In the genomic region with DNA sequence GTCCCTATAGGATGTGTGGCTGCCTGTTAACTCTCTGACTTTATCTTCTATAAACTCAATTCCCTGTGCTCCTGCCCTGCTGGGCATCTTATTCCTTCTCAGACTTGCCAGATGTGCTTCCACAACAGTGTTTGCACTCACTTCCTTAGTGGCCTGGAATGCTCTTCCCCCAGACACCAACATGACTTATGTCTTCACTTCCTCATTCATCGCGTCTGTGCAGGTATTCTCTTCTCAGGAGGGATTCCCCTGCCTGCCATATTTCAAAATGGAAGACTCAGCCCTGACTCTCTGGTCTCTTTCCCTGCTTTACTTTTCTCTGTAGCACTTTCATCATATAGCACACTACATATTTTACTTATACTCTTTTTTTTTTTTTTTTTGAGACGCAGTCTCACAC, we compare ENCODE assay signal across 17 cellular contexts.
A peak's percentile ranks its signal among the peaks of the same experiment; 100 is the strongest.
DNase-seq lines count a peak whose midpoint lies in the region; ATAC-seq and TF ChIP-seq lines count a peak whose summit lies in the region.
"Had no signal": no experiment of that assay in that cellular context is flagged by ENCODE, and none has a peak within 500 bp of the region (broad histone marks: within the 10 kb centered on the region; RNA-seq: fewer than 3 reads in every experiment).

No MANE protein-coding gene starts in this region.

- DNase-seq in NCI-H69 (lab: John Stamatoyannopoulos, UW): peak; percentile 8
- no peak for DNase-seq in stimulated activated naive B cell treated with anti-CD40 and anti-IgM and Interleukin-4, amounts not matched to agents 10 μg/mL and 1 μg/mL and 100 μg/mL, for 72 hours
- no peak for DNase-seq in WTC11 (ENCODE audit: low spot score)
- no peak for DNase-seq in activated CD8-positive, alpha-beta memory T cell treated with anti-CD3 and anti-CD28 coated beads for 24 hours
- DNase-seq: ACHN, AML-193, DMS 273 treated with DMSO at 0.1 percent for 48 hours, GOT3, NCI-H1417, NCI-H187 treated with DMSO at 0.1 percent for 48 hours, NCI-H526 treated with DMSO at 0.1 percent for 48 hours, RPMI8226 had no signal

- ATAC-seq in GM21529 (IDR thresholded peaks at IDR 0.05; ENCODE audit: unreplicated experiment) (peak; percentile 46), HG03103 (IDR thresholded peaks at IDR 0.05; ENCODE audit: low read depth, unreplicated experiment) (peak; percentile 53), GM18498 (IDR thresholded peaks at IDR 0.05; ENCODE audit: unreplicated experiment) (no peak), WTC11 (no peak)
- peak; percentile 31 to 39 for ATAC-seq in stimulated activated naive B cell treated with anti-CD40 and anti-IgM and Interleukin-4, amounts not matched to agents 10 μg/mL and 1 μg/mL and 100 μg/mL, for 72 hours (replicated peaks)

- H3K27me3 Mint-ChIP-seq in stimulated activated naive B cell treated with anti-CD40 and anti-IgM and Interleukin-4, amounts not matched to agents 10 μg/mL and 1 μg/mL and 100 μg/mL, for 72 hours: no peaks in the 10 kb centered on the region
- H3K27me3 Mint-ChIP-seq in WTC11 (ENCODE audit: low read depth): no peaks in the 10 kb centered on the region

- H3K4me3 Mint-ChIP-seq in stimulated activated naive B cell treated with anti-CD40 and anti-IgM and Interleukin-4, amounts not matched to agents 10 μg/mL and 1 μg/mL and 100 μg/mL, for 72 hours: no peak overlapping the region
- H3K4me3 Mint-ChIP-seq in WTC11: no peak overlapping the region
- H3K4me3 Mint-ChIP-seq: CD14-positive monocyte; T-helper 1 cell treated with Interleukin-12 subunit alpha and Interleukin-12 subunit beta and Interleukin-4 antibody, amounts not matched to agents 30 μg/mL and 1 μg/mL, for 36 hours had no signal

- POLR2A ChIA-PET in WTC11 (lab: Charles Lee): no interaction called here

- H3K36me3 Mint-ChIP-seq in stimulated activated naive B cell treated with anti-CD40 and anti-IgM and Interleukin-4, amounts not matched to agents 10 μg/mL and 1 μg/mL and 100 μg/mL, for 72 hours: no peaks in the 10 kb centered on the region
- H3K36me3 Mint-ChIP-seq in WTC11: no peaks in the 10 kb centered on the region
- H3K36me3 Mint-ChIP-seq: CD14-positive monocyte had no signal

- TF ChIP-seq CTCF in WTC11 (IDR thresholded peaks at IDR 0.05): no peak

- no peaks in the 10 kb centered on the region for H3K9me3 Mint-ChIP-seq in stimulated activated naive B cell treated with anti-CD40 and anti-IgM and Interleukin-4, amounts not matched to agents 10 μg/mL and 1 μg/mL and 100 μg/mL, for 72 hours
- no peaks in the 10 kb centered on the region for H3K9me3 Mint-ChIP-seq in WTC11
- H3K9me3 Mint-ChIP-seq: T-helper 1 cell treated with Interleukin-12 subunit alpha and Interleukin-12 subunit beta and Interleukin-4 antibody, amounts not matched to agents 30 μg/mL and 1 μg/mL, for 36 hours had no signal

- H3K4me1 Mint-ChIP-seq in stimulated activated naive B cell treated with anti-CD40 and anti-IgM and Interleukin-4, amounts not matched to agents 10 μg/mL and 1 μg/mL and 100 μg/mL, for 72 hours: no peaks in the 10 kb centered on the region
- peaks cover 8% of the 10 kb centered on the region for H3K4me1 Mint-ChIP-seq in WTC11
- H3K4me1 Mint-ChIP-seq: CD14-positive monocyte had no signal

- no peak overlapping the region for H3K27ac Mint-ChIP-seq in stimulated activated naive B cell treated with anti-CD40 and anti-IgM and Interleukin-4, amounts not matched to agents 10 μg/mL and 1 μg/mL and 100 μg/mL, for 72 hours
- no peak overlapping the region for H3K27ac Mint-ChIP-seq in WTC11
- H3K27ac Mint-ChIP-seq: CD14-positive monocyte; T-helper 1 cell treated with Interleukin-12 subunit alpha and Interleukin-12 subunit beta and Interleukin-4 antibody, amounts not matched to agents 30 μg/mL and 1 μg/mL, for 36 hours had no signal

- CTCF ChIA-PET in WTC11 (lab: Charles Lee): no interaction called here

TF ChIP-seq in WTC11, 78 proteins besides CTCF, POLR2A, EP300 and RAD21:
- TF ChIP-seq SP1 (CRISPR knock-in tag; conservative IDR thresholded peaks at IDR 0.05) (no peak), HMGA2 (CRISPR knock-in tag; IDR thresholded peaks at IDR 0.05) (no peak), ETV6 (CRISPR knock-in tag; IDR thresholded peaks at IDR 0.05) (no peak), SMAD3 (CRISPR knock-in tag; IDR thresholded peaks at IDR 0.05; ENCODE audit: borderline replicate concordance) (no peak), ZNF138 (CRISPR knock-in tag; conservative IDR thresholded peaks at IDR 0.05) (no peak), ATF3 (CRISPR knock-in tag; conservative IDR thresholded peaks at IDR 0.05) (no peak)
- TF ChIP-seq, protein P1, sequence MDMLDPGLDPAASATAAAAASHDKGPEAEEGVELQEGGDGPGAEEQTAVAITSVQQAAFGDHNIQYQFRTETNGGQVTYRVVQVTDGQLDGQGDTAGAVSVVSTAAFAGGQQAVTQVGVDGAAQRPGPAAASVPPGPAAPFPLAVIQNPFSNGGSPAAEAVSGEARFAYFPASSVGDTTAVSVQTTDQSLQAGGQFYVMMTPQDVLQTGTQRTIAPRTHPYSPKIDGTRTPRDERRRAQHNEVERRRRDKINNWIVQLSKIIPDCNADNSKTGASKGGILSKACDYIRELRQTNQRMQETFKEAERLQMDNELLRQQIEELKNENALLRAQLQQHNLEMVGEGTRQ (CRISPR knock-in tag; IDR thresholded peaks at IDR 0.05): no peak
- TF ChIP-seq, protein P2, sequence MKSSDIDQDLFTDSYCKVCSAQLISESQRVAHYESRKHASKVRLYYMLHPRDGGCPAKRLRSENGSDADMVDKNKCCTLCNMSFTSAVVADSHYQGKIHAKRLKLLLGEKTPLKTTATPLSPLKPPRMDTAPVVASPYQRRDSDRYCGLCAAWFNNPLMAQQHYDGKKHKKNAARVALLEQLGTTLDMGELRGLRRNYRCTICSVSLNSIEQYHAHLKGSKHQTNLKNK (CRISPR knock-in tag; IDR thresholded peaks at IDR 0.05): no peak

Comparison
In these comparisons a context has a peak if more than half of its experiments do, and no peak if none do; other contexts are left out.
1. ATAC-seq: peak in GM21529 (single experiment), HG03103 (single experiment) and stimulated activated naive B cell treated with anti-CD40 and anti-IgM and Interleukin-4, amounts not matched to agents 10 μg/mL and 1 μg/mL and 100 μg/mL, for 72 hours (2 of 2); none in GM18498 (single experiment) and WTC11 (single experiment).